ENCODE assay signal across 11 cellular contexts in genomic region chr13:26760835-26761582, GRCh38. TPM values are rescaled to one million over a fixed set of nuclear protein-coding genes. Genes with fewer than 3 reads are reported as not detected.
DNase-seq lines count a peak whose midpoint lies in the region; ATAC-seq and TF ChIP-seq lines count a peak whose summit lies in the region.
"Had no signal": no experiment of that assay in that cellular context is flagged by ENCODE, and none has a peak within 500 bp of the region (broad histone marks: within the 10 kb centered on the region; RNA-seq: fewer than 3 reads in every experiment).

No MANE protein-coding gene starts in this region.

- TF ChIP-seq CTCF in esophagus muscularis mucosa (IDR thresholded peaks at IDR 0.05) = no peak
- no peak for TF ChIP-seq CTCF in PC-3 (conservative IDR thresholded peaks at IDR 0.05; ENCODE audit: low read depth, low read length)

- H3K9me3 ChIP-seq in esophagus muscularis mucosa = no peaks in the 10 kb centered on the region
- peaks cover 10% of the 10 kb centered on the region for H3K9me3 ChIP-seq in trophoblast cell (ENCODE audit: insufficient read depth, low read depth, low read length)
- H3K9me3 ChIP-seq in PC-3 (ENCODE audit: low read length) = no peaks in the 10 kb centered on the region
- H3K9me3 ChIP-seq: tibial artery had no signal

- H3K4me2 ChIP-seq in trophoblast cell (ENCODE audit: low read length) (peak overlapping the region; percentile 72), PC-3 (ENCODE audit: low read length) (no peak overlapping the region)

- H3K27me3 ChIP-seq in esophagus muscularis mucosa (peaks cover 0 to 77% (median 20%) of the 10 kb centered on the region in 4 donors), trophoblast cell (ENCODE audit: insufficient read depth, low read length) (peaks cover 36% of the 10 kb centered on the region), PC-3 (ENCODE audit: low read length) (peaks cover 94% of the 10 kb centered on the region)

- no peak overlapping the region for H4K8ac ChIP-seq in trophoblast cell (ENCODE audit: low read depth, low read length)

- no peak overlapping the region for H2BK120ac ChIP-seq in trophoblast cell (ENCODE audit: insufficient read depth, low read length, poor library complexity)

- H3K79me1 ChIP-seq in trophoblast cell (ENCODE audit: low read length) = no peaks in the 10 kb centered on the region

- POLR2A ChIA-PET in PC-3 (lab: Charles Lee; ENCODE audit: unreplicated experiment) = no interaction called here

- H3K36me3 ChIP-seq in esophagus muscularis mucosa = no peaks in the 10 kb centered on the region
- H3K36me3 ChIP-seq in trophoblast cell (ENCODE audit: control insufficient read depth in 1 of 2, insufficient read depth in 2 of 2, low read length in 2 of 2) = no peaks in the 10 kb centered on the region
- no peaks in the 10 kb centered on the region for H3K36me3 ChIP-seq in PC-3 (ENCODE audit: low read depth, low read length)
- H3K36me3 ChIP-seq: tibial artery had no signal

- peak; percentile 1 for DNase-seq in NCI-H1105 treated with DMSO at 0.1 percent for 48 hours (lab: John Stamatoyannopoulos, UW)
- no peak for DNase-seq in NCI-H1105 (lab: John Stamatoyannopoulos, UW)
- peak; percentile 42 for DNase-seq in NCI-H526 treated with DMSO at 0.1 percent for 48 hours (lab: John Stamatoyannopoulos, UW)
- DNase-seq in esophagus muscularis mucosa (ENCODE audit: extremely low spot score) = no peak
- no peak for DNase-seq in trophoblast cell
- DNase-seq in PC-3 = no peak
- DNase-seq in GM03348 (ENCODE audit: low spot score) = no peak
- DNase-seq: GDM1, IMR-90, tibial artery had no signal

- H2BK5ac ChIP-seq in trophoblast cell (ENCODE audit: low read depth, low read length, poor library complexity) = no peak overlapping the region

- H3K4me1 ChIP-seq in esophagus muscularis mucosa (peaks cover 6 to 17% (median 14%) of the 10 kb centered on the region in 4 donors), trophoblast cell (ENCODE audit: control insufficient read depth in 1 of 2, insufficient read depth in 2 of 2, low read length in 2 of 2) (peaks cover 0 to 5% of the 10 kb centered on the region in 2 experiments), PC-3 (ENCODE audit: insufficient read depth, low read length) (no peaks in the 10 kb centered on the region)

- H3K4me3 ChIP-seq in esophagus muscularis mucosa = peak overlapping the region; percentile 43 to 56 (median 46)
- H3K4me3 ChIP-seq in trophoblast cell (ENCODE audit: low read depth, low read length) = peak overlapping the region; percentile 55
- H3K4me3 ChIP-seq in PC-3 (ENCODE audit: low read length) = no peak overlapping the region

- H3K27ac ChIP-seq in esophagus muscularis mucosa (replicated peaks in 1 of 4) (no peak overlapping the region), trophoblast cell (ENCODE audit: low read depth, low read length) (no peak overlapping the region), PC-3 (ENCODE audit: low read length) (no peak overlapping the region)
- H3K27ac ChIP-seq: tibial artery had no signal

- no peak overlapping the region for H3K23ac ChIP-seq in trophoblast cell (ENCODE audit: low read length)

- 55% methylated on average over 7 of the region's 41 CpGs for WGBS in esophagus muscularis mucosa
- no CpG with 5 or more reads among the region's 41 CpGs for WGBS in trophoblast cell (ENCODE audit: extremely low coverage, insufficient coverage, insufficient read length)

- TF ChIP-seq EP300 in esophagus muscularis mucosa (IDR thresholded peaks at IDR 0.05) = no peak

- H2AFZ ChIP-seq in trophoblast cell (ENCODE audit: insufficient read depth, low read length, poor library complexity) = no peak overlapping the region
- H2AFZ ChIP-seq in PC-3 (ENCODE audit: low read length) = no peak overlapping the region

- no peak overlapping the region for H4K12ac ChIP-seq in trophoblast cell (ENCODE audit: low read depth, low read length)

- ATAC-seq in PC-3 (no peak), HG02759 (IDR thresholded peaks at IDR 0.05; ENCODE audit: unreplicated experiment) (no peak)

- TF ChIP-seq POLR2A in esophagus muscularis mucosa (IDR thresholded peaks at IDR 0.05; ENCODE audit: low read depth) = no peak

- no peaks in the 10 kb centered on the region for H4K20me1 ChIP-seq in PC-3 (ENCODE audit: low read length)

- no TSS peak for BruUV-seq in PC-3 (replicated peaks; lab: Mats Ljungman, UMichigan)

- no peak overlapping the region for H3K4ac ChIP-seq in trophoblast cell (ENCODE audit: low read depth, low read length)

- H2BK12ac ChIP-seq in trophoblast cell (ENCODE audit: low read length) = no peak overlapping the region

- H3K18ac ChIP-seq in trophoblast cell (ENCODE audit: low read length) = no peak overlapping the region

- H3K9ac ChIP-seq in trophoblast cell (ENCODE audit: low read length) = no peak overlapping the region
- no peak overlapping the region for H3K9ac ChIP-seq in PC-3 (ENCODE audit: low read length)

- intact Hi-C loops in esophagus muscularis mucosa (cut with DNase I) = no loop called here
- intact Hi-C loops in PC-3 (cut with micrococcal nuclease) = no loop called here

- no peak overlapping the region for H4K91ac ChIP-seq in trophoblast cell (ENCODE audit: low read depth, low read length)

- H3K79me2 ChIP-seq in trophoblast cell (ENCODE audit: control insufficient read depth, insufficient read depth, low read length, poor library complexity) (no peaks in the 10 kb centered on the region), PC-3 (ENCODE audit: low read length) (no peaks in the 10 kb centered on the region)

- no peak overlapping the region for H2AK5ac ChIP-seq in trophoblast cell (ENCODE audit: low read length)

- no peak overlapping the region for H3K14ac ChIP-seq in trophoblast cell (ENCODE audit: low read length)

- CTCF ChIA-PET in PC-3 (lab: Charles Lee) = no interaction called here

- H3K9me2 ChIP-seq in PC-3 (replicated peaks; ENCODE audit: low read length) = no peaks in the 10 kb centered on the region

- no peaks in the 10 kb centered on the region for H3F3A ChIP-seq in PC-3 (ENCODE audit: low read length, unreplicated experiment)

RNA-seq across cellular contexts. Expression of gene GPR12, which starts 0.4 kb away (rescaled TPM):
- total RNA-seq in esophagus muscularis mucosa = under 1 TPM in 3 of 4 donors, not detected in 1; 0.11 to 0.26 (median 0.17) TPM
- polyA plus RNA-seq in trophoblast cell (2013) = not detected in 2 replicates
- not detected in 2 replicates for total RNA-seq in PC-3 (2014; rRNA removed)
- total RNA-seq: IMR-90 had no signal
- polyA plus RNA-seq: IMR-90 had no signal

Comparison
In these comparisons a context has a peak if more than half of its experiments do, and no peak if none do; other contexts are left out.
1. DNase-seq: peak in NCI-H1105 treated with DMSO at 0.1 percent for 48 hours (single experiment) and NCI-H526 treated with DMSO at 0.1 percent for 48 hours (single experiment); none in NCI-H1105 (single experiment), esophagus muscularis mucosa (single experiment), trophoblast cell (0 of 2), PC-3 (single experiment) and GM03348 (single experiment).